8 cellular contexts compared by ENCODE assay signal in the genomic region with DNA sequence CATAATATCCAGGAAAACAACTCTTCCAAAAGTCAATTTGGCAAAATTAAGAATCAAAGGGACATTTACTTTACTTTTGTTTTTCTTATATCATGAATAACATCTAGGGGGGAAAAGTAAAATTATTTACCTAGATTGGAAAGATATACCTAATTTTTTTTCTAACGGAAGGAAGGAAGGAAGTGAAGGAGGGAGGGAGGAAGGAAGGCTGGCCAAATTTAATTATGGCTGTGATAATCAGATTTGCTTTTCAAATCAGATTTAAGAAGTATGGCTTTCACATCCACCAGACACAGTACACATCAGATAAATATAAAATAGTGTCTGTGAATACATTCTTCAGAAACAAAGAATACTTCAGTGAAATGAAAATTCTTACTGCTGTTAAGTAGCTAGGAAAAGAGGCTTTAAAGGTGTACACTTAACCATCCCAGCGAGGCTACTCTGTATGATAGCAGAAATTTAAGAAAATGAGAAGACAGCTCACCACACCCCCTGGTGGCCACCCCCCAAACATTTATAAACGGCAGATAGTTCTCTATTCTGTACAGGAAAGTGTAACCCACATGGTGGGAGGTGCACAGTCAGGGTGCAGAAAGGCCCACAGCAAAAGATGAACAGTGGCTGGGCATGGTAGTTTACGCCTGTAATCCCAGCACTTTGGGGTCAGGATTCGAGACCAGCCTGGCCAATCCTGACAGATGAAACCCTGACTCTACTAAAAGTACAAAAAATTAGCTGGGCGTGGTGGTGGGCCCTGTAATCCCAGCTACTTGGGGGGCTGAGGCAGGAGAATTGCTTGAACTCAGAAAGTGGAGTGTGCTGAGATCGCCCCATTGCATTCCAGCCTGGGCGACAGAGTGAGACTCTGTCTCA.
DNase-seq lines count a peak whose midpoint lies in the region; ATAC-seq and TF ChIP-seq lines count a peak whose summit lies in the region.

No MANE protein-coding gene starts in this region.

- WGBS in aorta, 2 donors: 39 to 46% methylated on average over 8 of the region's 8 CpGs

- H3K27me3 ChIP-seq in MG63: no peaks in the 10 kb centered on the region
- H3K27me3 ChIP-seq in cardiac muscle cell: no peaks in the 10 kb centered on the region
- H3K27me3 ChIP-seq in aorta (ENCODE audit: control insufficient read depth in 1 of 2, insufficient read depth in 2 of 2, low read length in 1 of 2): no peaks in the 10 kb centered on the region

- TF ChIP-seq CTCF in cardiac muscle cell (IDR thresholded peaks at IDR 0.05; ENCODE audit: low read depth, low read length): peak; percentile 72

- no peaks in the 10 kb centered on the region for H3K9me3 Mint-ChIP-seq in activated naive CD8-positive, alpha-beta T cell treated with anti-CD3 and anti-CD28 coated beads for 36 hours

- H3K4me1 Mint-ChIP-seq in activated naive CD8-positive, alpha-beta T cell treated with anti-CD3 and anti-CD28 coated beads for 36 hours: peaks cover 7% of the 10 kb centered on the region

- H3K27ac ChIP-seq in cardiac muscle cell (no peak overlapping the region), aorta (ENCODE audit: low read depth in 1 of 2, low read length in 2 of 2) (no peak overlapping the region)

- no peaks in the 10 kb centered on the region for H3K36me3 Mint-ChIP-seq in activated naive CD8-positive, alpha-beta T cell treated with anti-CD3 and anti-CD28 coated beads for 36 hours

- H3K4me3 ChIP-seq in MG63 (no peak overlapping the region), cardiac muscle cell (no peak overlapping the region), aorta (ENCODE audit: low read length in 2 of 2) (no peak overlapping the region)

- H3K36me3 ChIP-seq in MG63 (peaks cover 3% of the 10 kb centered on the region), cardiac muscle cell (no peaks in the 10 kb centered on the region), aorta (ENCODE audit: control insufficient read depth in 1 of 2, insufficient read depth in 2 of 2, low read length in 1 of 2) (no peaks in the 10 kb centered on the region)

- H3K9me3 ChIP-seq in MG63: no peaks in the 10 kb centered on the region
- H3K9me3 ChIP-seq in cardiac muscle cell (ENCODE audit: low read depth): no peaks in the 10 kb centered on the region
- H3K9me3 ChIP-seq in aorta (ENCODE audit: control insufficient read depth, low read length): no peaks in the 10 kb centered on the region

- H3K4me1 ChIP-seq in cardiac muscle cell (ENCODE audit: low read depth) (peaks cover 8% of the 10 kb centered on the region), aorta (ENCODE audit: control insufficient read depth in 1 of 2, insufficient read depth in 2 of 2, low read length in 2 of 2) (no peaks in the 10 kb centered on the region)

- intact Hi-C loops in aorta (cut with DNase I): loop anchor here (5.0 kb wide), 4 partner anchors 137 to 197 kb away; a partner anchor contains a TSS

- peak overlapping the region; percentile 76 for H3K27ac Mint-ChIP-seq in activated naive CD8-positive, alpha-beta T cell treated with anti-CD3 and anti-CD28 coated beads for 36 hours

- H3K4me3 Mint-ChIP-seq in activated naive CD8-positive, alpha-beta T cell treated with anti-CD3 and anti-CD28 coated beads for 36 hours: no peak overlapping the region

- H3K27me3 Mint-ChIP-seq in activated naive CD8-positive, alpha-beta T cell treated with anti-CD3 and anti-CD28 coated beads for 36 hours: no peaks in the 10 kb centered on the region

- DNase-seq in NCI-H2107 treated with DMSO at 0.1 percent for 48 hours (lab: John Stamatoyannopoulos, UW; ENCODE audit: unreplicated experiment) (peak; percentile 24), NCI-H2107 (lab: John Stamatoyannopoulos, UW) (no peak), MG63 (peak; percentile 59), SW 1271 (lab: John Stamatoyannopoulos, UW) (peak; percentile 9 to 45), cardiac muscle cell (ENCODE audit: low read depth in 1 of 2, low spot score in 1 of 2) (peak; percentile 72 to 75), renal cortical epithelial cell (ENCODE audit: low read depth) (peak; percentile 48), aorta (peak; percentile 79 to 88)
- DNase-seq in activated naive CD8-positive, alpha-beta T cell treated with anti-CD3 and anti-CD28 coated beads for 36 hours: peak; percentile 73

- peak; percentile 94 for ATAC-seq in aorta (ENCODE audit: low FRiP score)
